8 cellular contexts compared by ENCODE assay signal in genomic region chr9:81690251-81690851, GRCh38. TPM values are rescaled to one million over a fixed set of nuclear protein-coding genes. Genes with fewer than 3 reads are reported as not detected.
A peak's percentile ranks its signal among the peaks of the same experiment; 100 is the strongest.
DNase-seq lines count a peak whose midpoint lies in the region; ATAC-seq and TF ChIP-seq lines count a peak whose summit lies in the region.

No MANE protein-coding gene starts in this region.

- TF ChIP-seq EP300 in SK-N-SH (IDR thresholded peaks at IDR 0.05; ENCODE audit: borderline replicate concordance in 1 of 2, low read depth in 1 of 2, low read length in 1 of 2) = no peak

- H3K4me1 Mint-ChIP-seq in neural progenitor cell = peaks cover 28% of the 10 kb centered on the region

- DNase-seq in SK-N-SH (no peak), RWPE1 (ENCODE audit: low spot score) (peak; percentile 83), neural progenitor cell (ENCODE audit: low spot score) (peak; percentile 41), cortex of kidney (lab: John Stamatoyannopoulos, UW) (no peak), GF-D8 (lab: John Stamatoyannopoulos, UW) (no peak)

- peaks cover 24% of the 10 kb centered on the region for H3K27me3 Mint-ChIP-seq in neural progenitor cell (ENCODE audit: insufficient read depth, low read depth)

- no peak for ATAC-seq in SK-N-SH treated with all-trans-retinoic acid at 6 μM for 48 hours
- ATAC-seq in esophagus mucosa = peak; percentile 62
- no peak for ATAC-seq in HG03135 (IDR thresholded peaks at IDR 0.05; ENCODE audit: unreplicated experiment)

- no peaks in the 10 kb centered on the region for H3F3A ChIP-seq in SK-N-SH (replicated peaks; ENCODE audit: insufficient read depth)
- peaks cover 8% of the 10 kb centered on the region for H3F3A ChIP-seq in neural progenitor cell (ENCODE audit: low read depth)

- TF ChIP-seq RAD21 in SK-N-SH (IDR thresholded peaks at IDR 0.05; ENCODE audit: low read length) = no peak

- H3K27me3 ChIP-seq in SK-N-SH (ENCODE audit: insufficient read depth) (no peaks in the 10 kb centered on the region), neural progenitor cell (peaks cover 22% of the 10 kb centered on the region)

- H3K9me3 Mint-ChIP-seq in neural progenitor cell = no peaks in the 10 kb centered on the region

- WGBS in SK-N-SH (ENCODE audit: low lambda C conversion rate) = 6% methylated on average over 23 of the region's 23 CpGs

- H3K36me3 ChIP-seq in SK-N-SH (replicated peaks in 1 of 2; ENCODE audit: control insufficient read depth in 1 of 2, insufficient read depth in 2 of 2, low read length in 1 of 2) (peaks cover 2 to 3% of the 10 kb centered on the region in 2 experiments), neural progenitor cell (no peaks in the 10 kb centered on the region)

- peak overlapping the region; percentile 64 for H3K9ac ChIP-seq in SK-N-SH
- H3K9ac ChIP-seq in neural progenitor cell = no peak overlapping the region

- H3K4me1 ChIP-seq in SK-N-SH (ENCODE audit: control insufficient read depth in 1 of 2, insufficient read depth in 2 of 2, low read depth in 1 of 2, low read length in 1 of 2) (peaks cover 10 to 22% of the 10 kb centered on the region in 2 experiments; a peak in 2 of 4 replicates), neural progenitor cell (peaks cover 24% of the 10 kb centered on the region)

- POLR2A ChIA-PET in SK-N-SH (lab: Yijun Ruan, JAX) = no interaction called here
- POLR2A ChIA-PET in RWPE1 (lab: Yijun Ruan, JAX; ENCODE audit: low non-redundant PET) = no interaction called here

- H3K79me2 ChIP-seq in SK-N-SH (ENCODE audit: insufficient read depth) = peaks cover 33% of the 10 kb centered on the region
- H3K79me2 ChIP-seq in neural progenitor cell (ENCODE audit: low read depth) = peaks cover 40% of the 10 kb centered on the region

- H2AFZ ChIP-seq in SK-N-SH (ENCODE audit: low read depth) (peak overlapping the region; percentile 84; the same call in 1 of the 2 replicates), neural progenitor cell (replicated peaks) (peak overlapping the region; percentile 68)

- H3K27ac Mint-ChIP-seq in neural progenitor cell = no peak overlapping the region

- H3K4me2 ChIP-seq in SK-N-SH (peak overlapping the region; percentile 89), neural progenitor cell (peak overlapping the region; percentile 88)

- H3K9me3 ChIP-seq in SK-N-SH = no peaks in the 10 kb centered on the region
- no peaks in the 10 kb centered on the region for H3K9me3 ChIP-seq in neural progenitor cell (ENCODE audit: low read depth)

- H3K4me3 ChIP-seq in SK-N-SH (ENCODE audit: low read depth in 2 of 2, low read length in 1 of 2) (peak overlapping the region; percentile 55 to 76), neural progenitor cell (peak overlapping the region; percentile 59)

- H3K4me3 Mint-ChIP-seq in neural progenitor cell = peak overlapping the region; percentile 89

- H3K27ac ChIP-seq in SK-N-SH (ENCODE audit: low read depth in 2 of 2, low read length in 1 of 2) (peak overlapping the region in 1 of 2 experiments; percentile 25; a peak in 1 of 4 replicates), RWPE1 (peak overlapping the region; percentile 96), neural progenitor cell (no peak overlapping the region)

- peaks cover 4% of the 10 kb centered on the region for H3K36me3 Mint-ChIP-seq in neural progenitor cell

- TF ChIP-seq CTCF in SK-N-SH (IDR thresholded peaks at IDR 0.05) = no peak
- TF ChIP-seq CTCF in RWPE1 (conservative IDR thresholded peaks at IDR 0.05; ENCODE audit: low read depth) = no peak
- TF ChIP-seq CTCF in neural progenitor cell (IDR thresholded peaks at IDR 0.05) = no peak

- CTCF ChIA-PET in SK-N-SH (lab: Yijun Ruan, JAX) = interaction anchor here (1.1 to 2.2 kb wide), 4 partner anchors 168 to 916 kb away, joined by 3 to 12 read pairs (median 4); no protein-coding TSS in a partner anchor
- CTCF ChIA-PET in RWPE1 (lab: Yijun Ruan, JAX) = interaction anchor here (0.5 to 0.7 kb wide), 3 partner anchors 105 to 970 kb away, joined by 3 to 6 read pairs (median 4); no protein-coding TSS in a partner anchor

- no peaks in the 10 kb centered on the region for H3K9me2 ChIP-seq in SK-N-SH

- H4K20me1 ChIP-seq in SK-N-SH (ENCODE audit: insufficient read depth) = peaks cover 13% of the 10 kb centered on the region; the same call in 1 of the 2 replicates
- peaks cover 22% of the 10 kb centered on the region for H4K20me1 ChIP-seq in neural progenitor cell (ENCODE audit: low read depth)

TF ChIP-seq in SK-N-SH, 30 proteins besides CTCF, POLR2A, EP300 and RAD21:
- no peak for TF ChIP-seq NFIC (IDR thresholded peaks at IDR 0.05; ENCODE audit: borderline replicate concordance)
- TF ChIP-seq SMC3 (IDR thresholded peaks at IDR 0.05; ENCODE audit: low read depth, low read length) = no peak
- TF ChIP-seq TEAD4 (IDR thresholded peaks at IDR 0.05; ENCODE audit: borderline replicate concordance, insufficient read depth) = no peak
- TF ChIP-seq MEF2A (IDR thresholded peaks at IDR 0.05; ENCODE audit: borderline replicate concordance, low read depth) = no peak

TF ChIP-seq in SK-N-SH treated with all-trans-retinoic acid at 6 μM for 48 hours, 23 proteins besides CTCF, POLR2A, EP300 and RAD21:
- no peak for TF ChIP-seq CSDC2 (CRISPR knock-in tag; IDR thresholded peaks at IDR 0.05)
- TF ChIP-seq TCF4 (CRISPR knock-in tag; IDR thresholded peaks at IDR 0.05; ENCODE audit: borderline replicate concordance) = no peak
- TF ChIP-seq PPARA (CRISPR knock-in tag; IDR thresholded peaks at IDR 0.05; ENCODE audit: borderline replicate concordance) = no peak
- no peak for TF ChIP-seq ISL1 (CRISPR knock-in tag; IDR thresholded peaks at IDR 0.05)
- no peak for TF ChIP-seq ZFP3 (CRISPR knock-in tag; IDR thresholded peaks at IDR 0.05)
- TF ChIP-seq ESRRG (CRISPR knock-in tag; IDR thresholded peaks at IDR 0.05) = no peak
- TF ChIP-seq ZNF565 (CRISPR knock-in tag; conservative IDR thresholded peaks at IDR 0.05; ENCODE audit: low read depth) = no peak
- no peak for TF ChIP-seq TSHZ2 (CRISPR knock-in tag; IDR thresholded peaks at IDR 0.05)
- TF ChIP-seq ZNF70 (CRISPR knock-in tag; IDR thresholded peaks at IDR 0.05) = no peak
- no peak for TF ChIP-seq ZNF8 (CRISPR knock-in tag; IDR thresholded peaks at IDR 0.05)
- no peak for TF ChIP-seq RARB (CRISPR knock-in tag; IDR thresholded peaks at IDR 0.05)
- no peak for TF ChIP-seq GLIS3 (CRISPR knock-in tag; IDR thresholded peaks at IDR 0.05)
- TF ChIP-seq ZFP30 (CRISPR knock-in tag; IDR thresholded peaks at IDR 0.05) = no peak
- no peak for TF ChIP-seq BACH2 (CRISPR knock-in tag; IDR thresholded peaks at IDR 0.05; ENCODE audit: borderline replicate concordance)

RNA-seq across cellular contexts. Expression of gene TLE1, which starts 1.0 kb away (rescaled TPM):
- 33.0 and 34.8 TPM in 2 replicates for polyA plus RNA-seq in SK-N-SH (2012; rRNA removed)
- polyA plus RNA-seq in SK-N-SH (2012; cell fraction: cytosol; rRNA removed) = 24.3 and 29.9 TPM in 2 replicates
- polyA plus RNA-seq in SK-N-SH (2012; cell fraction: nucleus; rRNA removed) = 24.9 and 32.3 TPM in 2 replicates
- total RNA-seq in esophagus mucosa (12.0 TPM), neural progenitor cell (ENCODE audit: low replicate concordance) (51.9 and 54.7 TPM in 2 replicates)

Comparison
In these comparisons a context has a peak if more than half of its experiments do, and no peak if none do; other contexts are left out.
1. DNase-seq: peak in RWPE1 (single experiment) and neural progenitor cell (single experiment); none in SK-N-SH (single experiment), cortex of kidney (single experiment) and GF-D8 (single experiment).